ENCODE assay signal across 8 cellular contexts in genomic region chr11:17012712-17013547, GRCh38.
A peak's percentile ranks its signal among the peaks of the same experiment; 100 is the strongest.
DNase-seq lines count a peak whose midpoint lies in the region; ATAC-seq and TF ChIP-seq lines count a peak whose summit lies in the region.

No MANE protein-coding gene starts in this region.

- peak overlapping the region; percentile 50 for H3K4me3 ChIP-seq in astrocyte of the cerebellum (ENCODE audit: low read depth, low read length)

- DNase-seq in NCI-H146 (lab: John Stamatoyannopoulos, UW): peak; percentile 56
- DNase-seq in NCI-H146 treated with DMSO at 0.1 percent for 48 hours (lab: John Stamatoyannopoulos, UW; ENCODE audit: unreplicated experiment): no peak
- peak; percentile 13 for DNase-seq in astrocyte of the cerebellum (ENCODE audit: low read depth)
- peak; percentile 51 for DNase-seq in iPS-NIHi11 (ENCODE audit: low spot score)
- DNase-seq in smooth muscle cell of the brain vasculature (ENCODE audit: low read depth, low spot score): peak; percentile 10
- DNase-seq in DMS153 treated with DMSO at 0.1 percent for 48 hours (lab: John Stamatoyannopoulos, UW; ENCODE audit: unreplicated experiment): no peak
- no peak for DNase-seq in NCI-H2107 (lab: John Stamatoyannopoulos, UW)

- no peak for TF ChIP-seq CTCF in astrocyte of the cerebellum (IDR thresholded peaks at IDR 0.05; ENCODE audit: low read depth, low read length, missing control alignments)

- in situ Hi-C loops in astrocyte of the cerebellum (cut with HindIII; ENCODE audit: low sequenced_read_pairs): no loop called here

- ATAC-seq in GM18909 (IDR thresholded peaks at IDR 0.05; ENCODE audit: poor library complexity, unreplicated experiment): no peak

Comparison
In these comparisons a context has a peak if more than half of its experiments do, and no peak if none do; other contexts are left out.
1. DNase-seq: peak in NCI-H146 (single experiment), astrocyte of the cerebellum (single experiment), iPS-NIHi11 (single experiment) and smooth muscle cell of the brain vasculature (single experiment); none in NCI-H146 treated with DMSO at 0.1 percent for 48 hours (single experiment), DMS153 treated with DMSO at 0.1 percent for 48 hours (single experiment) and NCI-H2107 (single experiment).